Comparison of ENCODE assay signal across 23 cellular contexts in genomic region chr22:22989856-22990255, GRCh38.
"Had no signal": no experiment of that assay in that cellular context is flagged by ENCODE, and none has a peak within 500 bp of the region (broad histone marks: within the 10 kb centered on the region; RNA-seq: fewer than 3 reads in every experiment).

No MANE protein-coding gene starts in this region.

- H3K9me3 ChIP-seq: esophagus squamous epithelium, gastrocnemius medialis, heart right ventricle, left lung, lower lobe of right lung, mucosa of descending colon had no signal

- H3K4me3 ChIP-seq: esophagus squamous epithelium, gastrocnemius medialis, heart right ventricle, left lung, lower lobe of right lung, mucosa of descending colon had no signal

- H3K27me3 ChIP-seq: gastrocnemius medialis, left lung had no signal

- H3K4me1 ChIP-seq: esophagus squamous epithelium, gastrocnemius medialis, heart right ventricle, left lung, lower lobe of right lung had no signal

- ATAC-seq: effector memory CD8-positive, alpha-beta T cell; esophagus mucosa; gastrocnemius medialis; heart right ventricle; left cardiac atrium; left lung; left ventricle myocardium superior; lower lobe of right lung; mucosa of descending colon; naive thymus-derived CD8-positive, alpha-beta T cell had no signal

- H3K27ac ChIP-seq: epithelial cell of prostate, esophagus squamous epithelium, gastrocnemius medialis, heart right ventricle, left lung, lower lobe of right lung had no signal

- DNase-seq: cortex of kidney; effector CD8-positive, alpha-beta T cell; effector memory CD8-positive, alpha-beta T cell; endodermal cell; erythroblast; esophagus squamous epithelium; foreskin fibroblast; foreskin melanocyte; gastrocnemius medialis; glutamatergic neuron; head of caudate nucleus; heart right ventricle; hippocampal formation; left cardiac atrium; left lung; left ventricle myocardium superior; lower lobe of right lung; mesenchymal stem cell; mucosa of descending colon; naive B cell; naive thymus-derived CD8-positive, alpha-beta T cell had no signal

- H3K36me3 ChIP-seq: esophagus squamous epithelium, gastrocnemius medialis, heart right ventricle, left lung, lower lobe of right lung had no signal
